ENCODE assay signal across 1 cellular context in the genomic region with DNA sequence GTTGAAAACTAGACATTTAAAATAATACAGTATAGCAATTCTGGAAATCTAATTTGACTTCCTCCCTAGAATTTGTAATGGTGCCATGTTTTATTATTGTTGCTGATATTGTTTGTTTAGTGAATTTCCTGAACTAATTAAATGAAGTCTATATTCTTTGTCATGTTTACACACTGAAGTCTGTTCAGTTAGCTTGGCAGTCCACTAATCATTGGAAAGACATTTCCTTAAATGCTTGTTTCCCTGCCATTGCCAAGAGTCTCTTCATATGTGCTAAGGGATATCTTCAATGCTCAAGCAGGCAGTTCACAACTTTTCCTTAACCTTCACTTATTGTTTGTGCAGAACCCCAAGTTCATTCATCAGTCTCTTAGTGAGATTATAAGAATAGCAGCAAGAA.
TF ChIP-seq lines count a peak whose summit lies in the region.

No MANE protein-coding gene starts in this region.

TF ChIP-seq in IMR-90, 13 proteins besides CTCF, POLR2A, EP300 and RAD21 (continued from another document):
- TF ChIP-seq, protein P1, sequence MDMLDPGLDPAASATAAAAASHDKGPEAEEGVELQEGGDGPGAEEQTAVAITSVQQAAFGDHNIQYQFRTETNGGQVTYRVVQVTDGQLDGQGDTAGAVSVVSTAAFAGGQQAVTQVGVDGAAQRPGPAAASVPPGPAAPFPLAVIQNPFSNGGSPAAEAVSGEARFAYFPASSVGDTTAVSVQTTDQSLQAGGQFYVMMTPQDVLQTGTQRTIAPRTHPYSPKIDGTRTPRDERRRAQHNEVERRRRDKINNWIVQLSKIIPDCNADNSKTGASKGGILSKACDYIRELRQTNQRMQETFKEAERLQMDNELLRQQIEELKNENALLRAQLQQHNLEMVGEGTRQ (IDR thresholded peaks at IDR 0.05; ENCODE audit: low read depth, low read length) = no peak
- no peak for TF ChIP-seq CEBPB (IDR thresholded peaks at IDR 0.05; ENCODE audit: low read depth, low read length)
- TF ChIP-seq SMC3 (IDR thresholded peaks at IDR 0.05; ENCODE audit: low read depth, low read length) = no peak
- no peak for TF ChIP-seq RCOR1 (IDR thresholded peaks at IDR 0.05; ENCODE audit: insufficient replicate concordance, low read length)
- TF ChIP-seq RFX5 (IDR thresholded peaks at IDR 0.05; ENCODE audit: low read depth, low read length) = no peak
TF ChIP-seq in IMR-90: peak in this region for 0.
